In the genomic region with DNA sequence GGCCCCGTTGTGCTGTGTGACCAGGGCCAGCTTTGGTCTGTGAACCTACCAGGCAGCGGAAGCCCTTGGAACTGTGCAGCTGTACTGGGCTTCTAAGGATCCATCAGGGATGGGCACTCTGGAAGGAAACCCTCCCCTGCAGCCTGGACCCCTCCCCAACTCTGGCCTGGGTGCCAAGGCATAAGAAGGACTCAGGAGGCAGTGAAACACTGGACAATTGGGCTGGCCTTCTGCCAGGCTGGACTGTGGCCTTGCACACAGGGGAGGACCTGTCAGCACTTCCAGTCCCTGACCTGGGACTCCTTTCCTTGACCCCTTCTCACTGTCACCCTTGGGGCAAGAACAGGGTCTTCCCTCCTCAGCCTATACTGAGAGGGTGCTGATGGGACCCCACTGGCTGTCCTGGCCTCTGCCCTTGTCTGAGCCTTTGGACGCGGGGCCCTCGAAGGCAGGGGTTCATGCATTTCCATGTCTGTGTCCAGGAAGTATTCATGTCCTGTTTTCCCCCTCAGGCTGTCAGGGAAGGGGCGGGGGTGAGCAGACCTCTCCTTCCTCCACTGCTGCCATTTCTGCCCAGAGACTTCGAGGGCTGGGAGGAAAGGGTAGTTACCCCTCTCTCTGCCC, we compare ENCODE assay signal across 13 cellular contexts. TPM values are rescaled to one million over a fixed set of nuclear protein-coding genes. Genes with fewer than 3 reads are reported as not detected.
DNase-seq lines count a peak whose midpoint lies in the region; ATAC-seq and TF ChIP-seq lines count a peak whose summit lies in the region.
"Had no signal": no experiment of that assay in that cellular context is flagged by ENCODE, and none has a peak within 500 bp of the region (broad histone marks: within the 10 kb centered on the region; RNA-seq: fewer than 3 reads in every experiment).

No MANE protein-coding gene starts in this region.

- intact Hi-C loops in right cardiac atrium (cut with DNase I), result no loop called here
- intact Hi-C loops in gastrocnemius medialis (cut with DNase I; ENCODE audit: low total_unique reads), result no loop called here

- peak overlapping the region; percentile 86 for H3K27ac ChIP-seq in SK-N-MC
- peak overlapping the region; percentile 47 for H3K27ac ChIP-seq in cingulate gyrus (ENCODE audit: low read depth, low read length)
- H3K27ac ChIP-seq in right cardiac atrium (ENCODE audit: low read length), result peak overlapping the region; percentile 46
- H3K27ac ChIP-seq in gastrocnemius medialis, result peak overlapping the region in 3 of 4 donors; percentile 69 to 75 (median 73)

- TF ChIP-seq CTCF in gastrocnemius medialis (IDR thresholded peaks at IDR 0.05 in 4 of 5, conservative IDR thresholded peaks at IDR 0.05 in 1 of 5), result no peak

- DNase-seq in SK-N-MC (ENCODE audit: low read depth, low spot score) (no peak), right cardiac atrium (peak; percentile 52 to 84 (median 71)), gastrocnemius medialis (no peak), MG63 (no peak), cerebellum (ENCODE audit: low spot score) (no peak)
- DNase-seq: Caco-2, H7, Kasumi-1, NCI-H1930, NCI-H510A treated with DMSO at 0.1 percent for 48 hours had no signal

- H3K27me3 ChIP-seq in right cardiac atrium (ENCODE audit: control insufficient read depth, insufficient read depth) (no peaks in the 10 kb centered on the region), gastrocnemius medialis (no peaks in the 10 kb centered on the region), MG63 (0 out of 2 replicates have a peak, but pooled peaks cover 4% of the 10 kb centered on the region)

- no peak for TF ChIP-seq POLR2A in gastrocnemius medialis (IDR thresholded peaks at IDR 0.05)

- H3K9me3 ChIP-seq in SK-N-MC (ENCODE audit: low read depth, low read length) (no peaks in the 10 kb centered on the region), right cardiac atrium (ENCODE audit: control insufficient read depth, low read length) (no peaks in the 10 kb centered on the region), gastrocnemius medialis (no peaks in the 10 kb centered on the region), MG63 (no peaks in the 10 kb centered on the region)
- H3K9me3 ChIP-seq: Caco-2 had no signal

- ATAC-seq in right cardiac atrium (no peak), gastrocnemius medialis (no peak), GM21825 (IDR thresholded peaks at IDR 0.05; ENCODE audit: unreplicated experiment) (no peak)
- ATAC-seq: Panc1 had no signal

- 57% methylated on average over 7 of the region's 7 CpGs for WGBS in right cardiac atrium

- no peak overlapping the region for H3K4me3 ChIP-seq in SK-N-MC
- no peak overlapping the region for H3K4me3 ChIP-seq in right cardiac atrium (ENCODE audit: low read length)
- no peak overlapping the region for H3K4me3 ChIP-seq in gastrocnemius medialis
- H3K4me3 ChIP-seq in MG63, result no peak overlapping the region

- H3K4me1 ChIP-seq in right cardiac atrium (ENCODE audit: control insufficient read depth, insufficient read depth, low read length) (peaks cover 19% of the 10 kb centered on the region), gastrocnemius medialis (peaks cover 60 to 67% of the 10 kb centered on the region in 2 donors)
- H3K4me1 ChIP-seq: Caco-2 had no signal

- in situ Hi-C loops in gastrocnemius medialis (cut with MboI; ENCODE audit: low sequenced_read_pairs in 4 of 4), result no loop called here

- no peak overlapping the region for H3K9ac ChIP-seq in SK-N-MC (ENCODE audit: insufficient read length)

- no peaks in the 10 kb centered on the region for H3K36me3 ChIP-seq in SK-N-MC (ENCODE audit: insufficient read depth, low read length)
- H3K36me3 ChIP-seq in gastrocnemius medialis, result no peaks in the 10 kb centered on the region
- no peaks in the 10 kb centered on the region for H3K36me3 ChIP-seq in MG63

RNA-seq across cellular contexts. Expression of gene PDE2A, which starts 39.6 kb away (rescaled TPM):
- 10 to 100 TPM; 32.1 to 43.9 (median 37.0) TPM for total RNA-seq in right cardiac atrium
- 43.1 TPM for polyA plus RNA-seq in right cardiac atrium
- 10 to 100 TPM; 13.4 to 26.6 (median 21.9) TPM for total RNA-seq in gastrocnemius medialis
- not detected in 2 replicates for total RNA-seq in MG63 (2014; rRNA removed; shearing (Covaris generic); ENCODE audit: low replicate concordance)
- 8.4 TPM for total RNA-seq in cerebellum

Comparison
In these comparisons a context has a peak if more than half of its experiments do, and no peak if none do; other contexts are left out.
1. DNase-seq: peak in right cardiac atrium (3 of 3); none in SK-N-MC (single experiment), gastrocnemius medialis (0 of 2), MG63 (single experiment) and cerebellum (single experiment).
2. Peak in every context shown above with its lines, with median percentiles within 50 percentile points of each other: H3K27ac ChIP-seq.